Comparison of ENCODE assay signal across 8 cellular contexts in genomic region chr19:1847684-1848398, GRCh38. TPM values are rescaled to one million over a fixed set of nuclear protein-coding genes. Genes with fewer than 3 reads are reported as not detected.
A peak's percentile ranks its signal among the peaks of the same experiment; 100 is the strongest.
DNase-seq lines count a peak whose midpoint lies in the region; ATAC-seq and TF ChIP-seq lines count a peak whose summit lies in the region.

No MANE protein-coding gene starts in this region.

- peak overlapping the region; percentile 87 to 97 for H3K4me3 Mint-ChIP-seq in H9

- H3K9me3 ChIP-seq in H9 (ENCODE audit: control insufficient read depth, low read depth, low read length): no peaks in the 10 kb centered on the region

- no peak overlapping the region for H3K27ac ChIP-seq in H9 (ENCODE audit: insufficient read length, low read depth, low read length)

- no peaks in the 10 kb centered on the region for H3K27me3 ChIP-seq in H9 (ENCODE audit: insufficient read depth, low read length)

- H2BK5ac ChIP-seq in H9 (ENCODE audit: insufficient read length, low read length): no peak overlapping the region

- in situ Hi-C loops in astrocyte of the spinal cord (cut with HindIII; ENCODE audit: low sequenced_read_pairs): no loop called here

- no peak overlapping the region for H2BK20ac ChIP-seq in H9 (ENCODE audit: low read depth, low read length, poor library complexity, severe bottlenecking)

- ATAC-seq in stimulated activated naive CD8-positive, alpha-beta T cell treated with anti-CD3 and anti-CD28 coated beads, Interleukin-15, Interleukin-2, amounts not matched to agents 100 U/mL and 50 U/mL, for 24 hours: peak; percentile 16

- peak overlapping the region; percentile 78; the same call in 1 of the 2 replicates for H3K14ac ChIP-seq in H9 (ENCODE audit: insufficient read depth, low read length)

- peak overlapping the region; percentile 93 for H3K9ac ChIP-seq in H9 (ENCODE audit: extremely low read depth, insufficient read length, low read length)

- peaks cover 8% of the 10 kb centered on the region for H3K79me1 ChIP-seq in H9 (ENCODE audit: insufficient read depth, low read depth, low read length, poor library complexity, severe bottlenecking)

- H3K4me1 ChIP-seq in H9 (ENCODE audit: insufficient read depth, low read length): no peaks in the 10 kb centered on the region

- no peak overlapping the region for H2BK12ac ChIP-seq in H9 (ENCODE audit: insufficient read length, low read depth, low read length)

- no peak overlapping the region for H2AFZ ChIP-seq in H9 (ENCODE audit: low read length)

- peak overlapping the region; percentile 97 for H3K4me2 ChIP-seq in H9 (ENCODE audit: insufficient read depth, insufficient read length, low read length)

- H4K8ac ChIP-seq in H9 (replicated peaks; ENCODE audit: insufficient read length, low read depth, low read length): no peak overlapping the region

- H3K23ac ChIP-seq in H9 (ENCODE audit: insufficient read length, low read depth, low read length): no peak overlapping the region

- H4K91ac ChIP-seq in H9 (ENCODE audit: insufficient read length, low read depth, low read length): no peak overlapping the region

- no peak overlapping the region; the same call in 1 of the 2 replicates for H2BK15ac ChIP-seq in H9 (ENCODE audit: low read depth, low read length)

- no peaks in the 10 kb centered on the region for H3K27me3 Mint-ChIP-seq in H9 (ENCODE audit: low read depth)

- peaks cover 5% of the 10 kb centered on the region for H4K20me1 ChIP-seq in H9 (ENCODE audit: control insufficient read depth, insufficient read depth, insufficient read length)

- peak overlapping the region; percentile 72 for H3K4me3 ChIP-seq in GM12864 (ENCODE audit: low read depth, low read length)
- peak overlapping the region; percentile 97 for H3K4me3 ChIP-seq in astrocyte of the spinal cord (ENCODE audit: low read depth, low read length)

- H2AK5ac ChIP-seq in H9 (ENCODE audit: insufficient read length, low read length): no peak overlapping the region

- H3K27ac Mint-ChIP-seq in H9: peak overlapping the region; percentile 95 to 99 (median 98)

- no CpG with 5 or more reads among the region's 72 CpGs for WGBS in H9 (ENCODE audit: extremely low coverage, insufficient read length, low lambda C conversion rate)

- no peak overlapping the region for H2BK120ac ChIP-seq in H9 (ENCODE audit: low read depth, low read length, poor library complexity, severe bottlenecking)

- H3K9me3 Mint-ChIP-seq in H9: no peaks in the 10 kb centered on the region

- peak overlapping the region; percentile 28 for H3K18ac ChIP-seq in H9 (ENCODE audit: insufficient read length, low read depth, low read length)

- peaks cover 25% of the 10 kb centered on the region; the same call in 1 of the 2 replicates for H3K79me2 ChIP-seq in H9 (ENCODE audit: insufficient read depth, low read length)

- no peak overlapping the region for H3K56ac ChIP-seq in H9 (ENCODE audit: insufficient read length, low read depth, low read length)

- peaks cover 11 to 31% of the 10 kb centered on the region in 2 experiments for H3K4me1 Mint-ChIP-seq in H9

- peaks cover 0 to 6% (median 6%) of the 10 kb centered on the region in 3 experiments; a peak in 5 of 7 replicates for H3K36me3 Mint-ChIP-seq in H9 (ENCODE audit: insufficient read depth in 1 of 3, low read depth in 3 of 3)

- no peak overlapping the region for H4K5ac ChIP-seq in H9 (ENCODE audit: insufficient read length, low read depth, low read length)

- no peak overlapping the region for H3T11ph ChIP-seq in H9 (ENCODE audit: low read length)

- no peak for DNase-seq in GM12864 (ENCODE audit: low read depth)
- DNase-seq in H9: no peak
- peak; percentile 2 for DNase-seq in NCI-H1105 treated with DMSO at 0.1 percent for 48 hours (lab: John Stamatoyannopoulos, UW)
- DNase-seq in astrocyte of the spinal cord (ENCODE audit: low read depth, low spot score): peak; percentile 39
- peak; percentile 72 for DNase-seq in islet precursor cell
- peak; percentile 62 for DNase-seq in stimulated activated naive CD8-positive, alpha-beta T cell treated with anti-CD3 and anti-CD28 coated beads, Interleukin-15, Interleukin-2, amounts not matched to agents 100 U/mL and 50 U/mL, for 24 hours
- DNase-seq in DMS114 treated with DMSO at 0.1 percent for 48 hours (lab: John Stamatoyannopoulos, UW; ENCODE audit: unreplicated experiment): no peak
- no peak for DNase-seq in stimulated activated CD4-positive, alpha-beta T cell treated with anti-CD3 and anti-CD28 coated beads, Interleukin-12 subunit alpha, Interleukin-12 subunit beta, amount 100 ng/mL, for 4 hours

- no peak overlapping the region for H3K4ac ChIP-seq in H9 (ENCODE audit: low read depth, low read length)

- H3K23me2 ChIP-seq in H9 (ENCODE audit: insufficient read length, low read depth, low read length, poor library complexity, severe bottlenecking): peaks cover 7% of the 10 kb centered on the region

- TF ChIP-seq CTCF in GM12864 (IDR thresholded peaks at IDR 0.05; ENCODE audit: low read depth, low read length, missing control alignments) (no peak), H9 (conservative IDR thresholded peaks at IDR 0.05) (no peak), astrocyte of the spinal cord (IDR thresholded peaks at IDR 0.05; ENCODE audit: low read depth, low read length) (no peak)

RNA-seq across cellular contexts. Expression of gene REXO1, which starts 0.4 kb away (rescaled TPM):
- total RNA-seq in H9 (2021): 45.6 and 56.8 TPM in 2 replicates

RNA-seq across cellular contexts. Expression of gene KLF16, which starts 15.5 kb away (rescaled TPM):
- total RNA-seq in H9 (2021): 66.5 and 66.8 TPM in 2 replicates

RNA-seq across cellular contexts. Expression of gene ATP8B3, which starts 35.8 kb away (rescaled TPM):
- 8.7 and 9.6 TPM in 2 replicates for total RNA-seq in H9 (2021)

RNA-seq across cellular contexts. Expression of gene ABHD17A, which starts 37.5 kb away (rescaled TPM):
- total RNA-seq in H9 (2021): 47.5 and 50.3 TPM in 2 replicates

RNA-seq across cellular contexts. Expression of gene ADAT3, which starts 57.4 kb away (rescaled TPM):
- total RNA-seq in H9 (2021): 12.2 and 12.9 TPM in 2 replicates

Comparison
In these comparisons a context has a peak if more than half of its experiments do, and no peak if none do; other contexts are left out.
1. DNase-seq: peak in NCI-H1105 treated with DMSO at 0.1 percent for 48 hours (single experiment), astrocyte of the spinal cord (single experiment), islet precursor cell (single experiment) and stimulated activated naive CD8-positive, alpha-beta T cell treated with anti-CD3 and anti-CD28 coated beads, Interleukin-15, Interleukin-2, amounts not matched to agents 100 U/mL and 50 U/mL, for 24 hours (single experiment); none in GM12864 (single experiment), H9 (single experiment), DMS114 treated with DMSO at 0.1 percent for 48 hours (single experiment) and stimulated activated CD4-positive, alpha-beta T cell treated with anti-CD3 and anti-CD28 coated beads, Interleukin-12 subunit alpha, Interleukin-12 subunit beta, amount 100 ng/mL, for 4 hours (single experiment).